Comparison of ENCODE assay signal across 1 cellular context in the genomic region with DNA sequence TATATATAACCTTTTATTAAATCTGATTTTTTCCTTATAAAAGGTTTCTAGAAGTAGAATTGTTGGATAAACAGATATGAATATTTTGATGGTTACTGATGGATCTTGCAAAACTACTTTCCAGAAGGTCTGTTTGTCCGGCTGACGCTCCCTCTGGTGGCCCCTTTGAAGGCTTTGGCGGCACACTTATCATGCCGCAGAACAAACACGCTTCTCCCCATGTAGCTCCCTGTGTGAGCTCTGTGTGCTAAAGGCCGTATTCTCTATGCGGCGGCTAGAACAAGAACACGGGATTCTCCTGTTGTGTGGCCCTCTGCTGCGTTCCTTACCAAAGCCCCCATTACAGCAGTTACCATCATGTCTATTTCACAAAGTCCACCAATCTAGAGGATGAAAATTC.
TF ChIP-seq lines count a peak whose summit lies in the region.

No MANE protein-coding gene starts in this region.

TF ChIP-seq in SK-N-SH treated with all-trans-retinoic acid at 6 μM for 48 hours, 23 proteins besides CTCF, POLR2A, EP300 and RAD21 (continued from another document):
- TF ChIP-seq, protein P1, sequence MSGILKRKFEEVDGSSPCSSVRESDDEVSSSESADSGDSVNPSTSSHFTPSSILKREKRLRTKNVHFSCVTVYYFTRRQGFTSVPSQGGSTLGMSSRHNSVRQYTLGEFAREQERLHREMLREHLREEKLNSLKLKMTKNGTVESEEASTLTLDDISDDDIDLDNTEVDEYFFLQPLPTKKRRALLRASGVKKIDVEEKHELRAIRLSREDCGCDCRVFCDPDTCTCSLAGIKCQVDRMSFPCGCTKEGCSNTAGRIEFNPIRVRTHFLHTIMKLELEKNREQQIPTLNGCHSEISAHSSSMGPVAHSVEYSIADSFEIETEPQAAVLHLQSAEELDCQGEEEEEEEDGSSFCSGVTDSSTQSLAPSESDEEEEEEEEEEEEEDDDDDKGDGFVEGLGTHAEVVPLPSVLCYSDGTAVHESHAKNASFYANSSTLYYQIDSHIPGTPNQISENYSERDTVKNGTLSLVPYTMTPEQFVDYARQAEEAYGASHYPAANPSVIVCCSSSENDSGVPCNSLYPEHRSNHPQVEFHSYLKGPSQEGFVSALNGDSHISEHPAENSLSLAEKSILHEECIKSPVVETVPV (CRISPR knock-in tag; IDR thresholded peaks at IDR 0.05), result no peak
- TF ChIP-seq, protein P2, sequence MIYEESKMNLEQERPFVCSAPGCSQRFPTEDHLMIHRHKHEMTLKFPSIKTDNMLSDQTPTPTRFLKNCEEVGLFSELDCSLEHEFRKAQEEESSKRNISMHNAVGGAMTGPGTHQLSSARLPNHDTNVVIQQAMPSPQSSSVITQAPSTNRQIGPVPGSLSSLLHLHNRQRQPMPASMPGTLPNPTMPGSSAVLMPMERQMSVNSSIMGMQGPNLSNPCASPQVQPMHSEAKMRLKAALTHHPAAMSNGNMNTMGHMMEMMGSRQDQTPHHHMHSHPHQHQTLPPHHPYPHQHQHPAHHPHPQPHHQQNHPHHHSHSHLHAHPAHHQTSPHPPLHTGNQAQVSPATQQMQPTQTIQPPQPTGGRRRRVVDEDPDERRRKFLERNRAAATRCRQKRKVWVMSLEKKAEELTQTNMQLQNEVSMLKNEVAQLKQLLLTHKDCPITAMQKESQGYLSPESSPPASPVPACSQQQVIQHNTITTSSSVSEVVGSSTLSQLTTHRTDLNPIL (CRISPR knock-in tag; IDR thresholded peaks at IDR 0.05; ENCODE audit: low read depth), result no peak
- TF ChIP-seq OSR1 (CRISPR knock-in tag; IDR thresholded peaks at IDR 0.05) (no peak), TCF4 (CRISPR knock-in tag; IDR thresholded peaks at IDR 0.05; ENCODE audit: borderline replicate concordance) (no peak), ZC3H10 (CRISPR knock-in tag; IDR thresholded peaks at IDR 0.05) (no peak), CSDC2 (CRISPR knock-in tag; IDR thresholded peaks at IDR 0.05) (no peak), ZNF8 (CRISPR knock-in tag; IDR thresholded peaks at IDR 0.05) (no peak)
